8 cellular contexts compared by ENCODE assay signal in genomic region chr12:123979566-123979965, GRCh38.
"Had no signal": no experiment of that assay in that cellular context is flagged by ENCODE, and none has a peak within 500 bp of the region (broad histone marks: within the 10 kb centered on the region; RNA-seq: fewer than 3 reads in every experiment).

No MANE protein-coding gene starts in this region.

- H3K27ac ChIP-seq: GM23248 had no signal

- H3K4me3 ChIP-seq: GM23248, HAP-1, K562 had no signal

- DNase-seq: GM23248, GOT3, H7, IMR-90, KG1 had no signal

- ATAC-seq: HCT116, K562 had no signal

- H3K9me3 ChIP-seq: HAP-1 had no signal
